In the genomic region with DNA sequence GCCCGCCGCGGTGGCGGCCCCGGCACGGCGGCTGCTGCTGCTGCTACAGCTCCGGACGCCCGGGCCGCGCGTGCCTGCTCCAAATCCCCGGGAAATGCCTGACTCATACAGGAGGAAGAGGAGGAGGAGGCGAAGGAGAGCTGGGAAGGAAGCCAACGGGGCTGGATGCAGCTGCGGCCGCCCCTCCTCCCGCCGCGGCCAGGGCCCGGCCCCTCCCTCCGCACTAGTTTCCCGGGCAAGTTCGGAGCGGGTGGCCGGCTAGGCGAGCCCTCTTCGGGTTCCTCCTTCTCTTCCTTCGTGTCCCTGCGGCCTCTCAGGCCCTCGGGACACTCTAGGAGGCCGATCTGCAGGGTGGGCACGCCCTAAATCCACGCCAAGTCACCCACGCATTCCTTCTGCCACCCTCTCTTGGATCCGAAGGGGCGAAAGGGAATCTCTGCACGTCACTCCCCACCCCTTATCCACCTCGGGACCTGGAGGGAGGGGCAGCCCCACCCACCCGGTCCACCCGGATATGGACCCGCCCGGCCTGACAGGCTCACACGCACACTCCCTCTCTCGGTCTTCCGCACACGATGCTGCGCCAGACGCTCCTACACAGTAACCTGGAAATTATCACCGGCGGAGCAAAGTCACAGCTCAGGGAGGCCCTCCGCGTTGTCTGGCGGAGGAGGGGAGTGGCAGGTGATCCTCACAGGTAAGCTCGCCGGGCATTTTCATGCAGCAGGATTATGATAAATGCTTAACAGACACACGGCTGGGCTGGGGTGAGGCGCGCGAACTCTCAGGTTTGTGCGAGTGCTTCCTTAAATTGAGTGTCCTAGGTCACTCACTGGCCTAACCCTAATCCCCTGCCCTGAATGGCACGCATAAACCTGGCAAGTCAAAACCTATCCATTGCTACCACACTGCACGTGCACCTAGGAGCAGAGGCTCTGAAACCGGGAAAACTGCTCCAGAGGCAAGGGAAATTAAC, we compare ENCODE assay signal across 1 cellular context.
A peak's percentile ranks its signal among the peaks of the same experiment; 100 is the strongest.
TF ChIP-seq lines count a peak whose summit lies in the region.

A gene with protein sequence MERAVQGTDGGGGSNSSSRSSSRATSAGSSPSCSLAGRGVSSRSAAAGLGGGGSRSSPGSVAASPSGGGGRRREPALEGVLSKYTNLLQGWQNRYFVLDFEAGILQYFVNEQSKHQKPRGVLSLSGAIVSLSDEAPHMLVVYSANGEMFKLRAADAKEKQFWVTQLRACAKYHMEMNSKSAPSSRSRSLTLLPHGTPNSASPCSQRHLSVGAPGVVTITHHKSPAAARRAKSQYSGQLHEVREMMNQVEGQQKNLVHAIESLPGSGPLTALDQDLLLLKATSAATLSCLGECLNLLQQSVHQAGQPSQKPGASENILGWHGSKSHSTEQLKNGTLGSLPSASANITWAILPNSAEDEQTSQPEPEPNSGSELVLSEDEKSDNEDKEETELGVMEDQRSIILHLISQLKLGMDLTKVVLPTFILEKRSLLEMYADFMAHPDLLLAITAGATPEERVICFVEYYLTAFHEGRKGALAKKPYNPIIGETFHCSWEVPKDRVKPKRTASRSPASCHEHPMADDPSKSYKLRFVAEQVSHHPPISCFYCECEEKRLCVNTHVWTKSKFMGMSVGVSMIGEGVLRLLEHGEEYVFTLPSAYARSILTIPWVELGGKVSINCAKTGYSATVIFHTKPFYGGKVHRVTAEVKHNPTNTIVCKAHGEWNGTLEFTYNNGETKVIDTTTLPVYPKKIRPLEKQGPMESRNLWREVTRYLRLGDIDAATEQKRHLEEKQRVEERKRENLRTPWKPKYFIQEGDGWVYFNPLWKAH (minus strand): TSS at position 57 of the 976 bp plus-strand sequence. CDS start 83 bp downstream, outside the sequence.
A gene (plus strand): TSS at position 545 of the 976 bp plus-strand sequence. CDS start 7,330 bp downstream, outside the sequence.

TF ChIP-seq in HepG2, 621 proteins besides CTCF, POLR2A, EP300 and RAD21 (continued from another document and continues in another):
- TF ChIP-seq, protein P1, sequence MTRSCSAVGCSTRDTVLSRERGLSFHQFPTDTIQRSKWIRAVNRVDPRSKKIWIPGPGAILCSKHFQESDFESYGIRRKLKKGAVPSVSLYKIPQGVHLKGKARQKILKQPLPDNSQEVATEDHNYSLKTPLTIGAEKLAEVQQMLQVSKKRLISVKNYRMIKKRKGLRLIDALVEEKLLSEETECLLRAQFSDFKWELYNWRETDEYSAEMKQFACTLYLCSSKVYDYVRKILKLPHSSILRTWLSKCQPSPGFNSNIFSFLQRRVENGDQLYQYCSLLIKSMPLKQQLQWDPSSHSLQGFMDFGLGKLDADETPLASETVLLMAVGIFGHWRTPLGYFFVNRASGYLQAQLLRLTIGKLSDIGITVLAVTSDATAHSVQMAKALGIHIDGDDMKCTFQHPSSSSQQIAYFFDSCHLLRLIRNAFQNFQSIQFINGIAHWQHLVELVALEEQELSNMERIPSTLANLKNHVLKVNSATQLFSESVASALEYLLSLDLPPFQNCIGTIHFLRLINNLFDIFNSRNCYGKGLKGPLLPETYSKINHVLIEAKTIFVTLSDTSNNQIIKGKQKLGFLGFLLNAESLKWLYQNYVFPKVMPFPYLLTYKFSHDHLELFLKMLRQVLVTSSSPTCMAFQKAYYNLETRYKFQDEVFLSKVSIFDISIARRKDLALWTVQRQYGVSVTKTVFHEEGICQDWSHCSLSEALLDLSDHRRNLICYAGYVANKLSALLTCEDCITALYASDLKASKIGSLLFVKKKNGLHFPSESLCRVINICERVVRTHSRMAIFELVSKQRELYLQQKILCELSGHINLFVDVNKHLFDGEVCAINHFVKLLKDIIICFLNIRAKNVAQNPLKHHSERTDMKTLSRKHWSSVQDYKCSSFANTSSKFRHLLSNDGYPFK (CRISPR knock-in tag; IDR thresholded peaks at IDR 0.05; ENCODE audit: borderline replicate concordance) = no peak
- TF ChIP-seq ARID2 (CRISPR knock-in tag; IDR thresholded peaks at IDR 0.05; ENCODE audit: borderline replicate concordance) (no peak), TAF15 (IDR thresholded peaks at IDR 0.05; ENCODE audit: low read depth, low read length, poor library complexity, severe bottlenecking) (no peak), TEAD2 (CRISPR knock-in tag; IDR thresholded peaks at IDR 0.05) (no peak), MIXL1 (CRISPR knock-in tag; IDR thresholded peaks at IDR 0.05) (no peak), ZMAT3 (CRISPR knock-in tag; conservative IDR thresholded peaks at IDR 0.05) (no peak), MTA3 (CRISPR knock-in tag; IDR thresholded peaks at IDR 0.05) (no peak), ZBTB42 (CRISPR knock-in tag; IDR thresholded peaks at IDR 0.05) (no peak), ZNF180 (CRISPR knock-in tag; IDR thresholded peaks at IDR 0.05; ENCODE audit: borderline replicate concordance, low read depth) (no peak), ZNF367 (CRISPR knock-in tag; IDR thresholded peaks at IDR 0.05; ENCODE audit: borderline replicate concordance) (no peak), ARHGAP35 (CRISPR knock-in tag; IDR thresholded peaks at IDR 0.05; ENCODE audit: borderline replicate concordance) (no peak), WIZ (CRISPR knock-in tag; IDR thresholded peaks at IDR 0.05) (no peak), DNMT3B (CRISPR knock-in tag; conservative IDR thresholded peaks at IDR 0.05) (no peak), ZNF879 (CRISPR knock-in tag; IDR thresholded peaks at IDR 0.05) (no peak), KLF12 (CRISPR knock-in tag; IDR thresholded peaks at IDR 0.05; ENCODE audit: borderline replicate concordance) (peak; percentile 76; the same call in 1 of the 2 replicates), HNF4A (CRISPR knock-in tag; IDR thresholded peaks at IDR 0.05) (peak; percentile 46), ATF7 (IDR thresholded peaks at IDR 0.05) (no peak), ATF7 (CRISPR knock-in tag; IDR thresholded peaks at IDR 0.05) (no peak), FOXP1 (IDR thresholded peaks at IDR 0.05) (no peak), FOXP1 (CRISPR knock-in tag; IDR thresholded peaks at IDR 0.05) (no peak), ELF3 (CRISPR knock-in tag; IDR thresholded peaks at IDR 0.05) (peak; percentile 29; the same call in 1 of the 2 replicates), ZNF160 (CRISPR knock-in tag; IDR thresholded peaks at IDR 0.05) (peak; percentile 13; the same call in 1 of the 2 replicates), ZNF558 (CRISPR knock-in tag; IDR thresholded peaks at IDR 0.05; ENCODE audit: borderline replicate concordance) (no peak; the same call in 1 of the 2 replicates), ZNF660 (CRISPR knock-in tag; IDR thresholded peaks at IDR 0.05; ENCODE audit: borderline replicate concordance, low read depth) (no peak), KLF9 (CRISPR knock-in tag; IDR thresholded peaks at IDR 0.05; ENCODE audit: low read depth) (no peak), ZBTB3 (CRISPR knock-in tag; IDR thresholded peaks at IDR 0.05; ENCODE audit: borderline replicate concordance, low read depth) (no peak)
- TF ChIP-seq, protein P2, sequence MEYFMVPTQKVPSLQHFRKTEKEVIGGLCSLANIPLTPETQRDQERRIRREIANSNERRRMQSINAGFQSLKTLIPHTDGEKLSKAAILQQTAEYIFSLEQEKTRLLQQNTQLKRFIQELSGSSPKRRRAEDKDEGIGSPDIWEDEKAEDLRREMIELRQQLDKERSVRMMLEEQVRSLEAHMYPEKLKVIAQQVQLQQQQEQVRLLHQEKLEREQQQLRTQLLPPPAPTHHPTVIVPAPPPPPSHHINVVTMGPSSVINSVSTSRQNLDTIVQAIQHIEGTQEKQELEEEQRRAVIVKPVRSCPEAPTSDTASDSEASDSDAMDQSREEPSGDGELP (IDR thresholded peaks at IDR 0.05; ENCODE audit: borderline replicate concordance, low read depth) = no peak
- TF ChIP-seq, protein P3, sequence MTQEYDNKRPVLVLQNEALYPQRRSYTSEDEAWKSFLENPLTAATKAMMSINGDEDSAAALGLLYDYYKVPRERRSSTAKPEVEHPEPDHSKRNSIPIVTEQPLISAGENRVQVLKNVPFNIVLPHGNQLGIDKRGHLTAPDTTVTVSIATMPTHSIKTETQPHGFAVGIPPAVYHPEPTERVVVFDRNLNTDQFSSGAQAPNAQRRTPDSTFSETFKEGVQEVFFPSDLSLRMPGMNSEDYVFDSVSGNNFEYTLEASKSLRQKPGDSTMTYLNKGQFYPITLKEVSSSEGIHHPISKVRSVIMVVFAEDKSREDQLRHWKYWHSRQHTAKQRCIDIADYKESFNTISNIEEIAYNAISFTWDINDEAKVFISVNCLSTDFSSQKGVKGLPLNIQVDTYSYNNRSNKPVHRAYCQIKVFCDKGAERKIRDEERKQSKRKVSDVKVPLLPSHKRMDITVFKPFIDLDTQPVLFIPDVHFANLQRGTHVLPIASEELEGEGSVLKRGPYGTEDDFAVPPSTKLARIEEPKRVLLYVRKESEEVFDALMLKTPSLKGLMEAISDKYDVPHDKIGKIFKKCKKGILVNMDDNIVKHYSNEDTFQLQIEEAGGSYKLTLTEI (CRISPR knock-in tag; conservative IDR thresholded peaks at IDR 0.05) = no peak
- TF ChIP-seq, protein P4, sequence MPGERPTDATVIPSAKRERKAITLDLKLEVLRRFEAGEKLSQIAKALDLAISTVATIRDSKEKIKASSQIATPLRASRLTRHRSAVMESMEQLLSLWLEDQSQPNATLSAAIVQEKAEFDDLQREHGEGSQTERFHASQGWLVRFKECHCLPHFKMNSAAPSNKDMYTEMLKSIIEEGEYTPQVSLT (CRISPR knock-in tag; IDR thresholded peaks at IDR 0.05; ENCODE audit: borderline replicate concordance, low read depth) = no peak
- TF ChIP-seq, protein P5, sequence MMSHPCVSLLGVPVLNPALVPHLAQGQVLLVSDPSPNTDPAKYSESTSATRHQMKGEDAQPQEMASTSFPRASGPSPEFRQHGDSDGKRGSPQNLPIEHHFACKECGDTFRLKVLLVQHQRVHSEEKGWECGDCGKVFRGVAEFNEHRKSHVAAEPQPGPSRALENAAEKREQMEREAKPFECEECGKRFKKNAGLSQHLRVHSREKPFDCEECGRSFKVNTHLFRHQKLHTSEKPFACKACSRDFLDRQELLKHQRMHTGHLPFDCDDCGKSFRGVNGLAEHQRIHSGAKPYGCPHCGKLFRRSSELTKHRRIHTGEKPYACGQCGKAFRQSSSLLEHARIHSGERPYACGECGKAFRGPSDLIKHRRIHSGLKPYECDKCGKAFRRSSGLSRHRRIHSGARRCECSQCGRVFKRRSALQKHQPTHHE (CRISPR knock-in tag; IDR thresholded peaks at IDR 0.05; ENCODE audit: borderline replicate concordance) = no peak
- TF ChIP-seq, protein P6, sequence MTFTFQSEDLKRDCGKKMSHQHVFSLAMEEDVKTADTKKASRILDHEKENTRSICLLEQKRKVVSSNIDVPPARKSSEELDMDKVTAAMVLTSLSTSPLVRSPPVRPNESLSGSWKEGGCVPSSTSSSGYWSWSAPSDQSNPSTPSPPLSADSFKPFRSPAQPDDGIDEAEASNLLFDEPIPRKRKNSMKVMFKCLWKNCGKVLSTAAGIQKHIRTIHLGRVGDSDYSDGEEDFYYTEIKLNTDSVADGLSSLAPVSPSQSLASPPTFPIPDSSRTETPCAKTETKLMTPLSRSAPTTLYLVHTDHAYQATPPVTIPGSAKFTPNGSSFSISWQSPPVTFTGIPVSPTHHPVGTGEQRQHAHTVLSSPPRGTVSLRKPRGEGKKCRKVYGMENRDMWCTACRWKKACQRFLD (CRISPR knock-in tag; IDR thresholded peaks at IDR 0.05; ENCODE audit: borderline replicate concordance) = no peak
- TF ChIP-seq, protein P7, sequence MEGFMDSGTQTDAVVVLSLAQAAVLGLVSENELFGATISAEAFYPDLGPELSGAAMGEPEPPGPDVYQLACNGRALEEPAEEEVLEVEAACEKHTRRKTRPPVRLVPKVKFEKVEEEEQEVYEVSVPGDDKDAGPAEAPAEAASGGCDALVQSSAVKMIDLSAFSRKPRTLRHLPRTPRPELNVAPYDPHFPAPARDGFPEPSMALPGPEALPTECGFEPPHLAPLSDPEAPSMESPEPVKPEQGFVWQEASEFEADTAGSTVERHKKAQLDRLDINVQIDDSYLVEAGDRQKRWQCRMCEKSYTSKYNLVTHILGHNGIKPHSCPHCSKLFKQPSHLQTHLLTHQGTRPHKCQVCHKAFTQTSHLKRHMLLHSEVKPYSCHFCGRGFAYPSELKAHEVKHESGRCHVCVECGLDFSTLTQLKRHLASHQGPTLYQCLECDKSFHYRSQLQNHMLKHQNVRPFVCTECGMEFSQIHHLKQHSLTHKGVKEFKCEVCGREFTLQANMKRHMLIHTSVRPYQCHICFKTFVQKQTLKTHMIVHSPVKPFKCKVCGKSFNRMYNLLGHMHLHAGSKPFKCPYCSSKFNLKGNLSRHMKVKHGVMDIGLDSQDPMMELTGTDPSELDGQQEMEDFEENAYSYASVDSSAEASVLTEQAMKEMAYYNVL (CRISPR knock-in tag; IDR thresholded peaks at IDR 0.05; ENCODE audit: borderline replicate concordance) = 0 out of 2 replicates have a peak, but pooled peaks have one; percentile 32
- TF ChIP-seq, protein P8, sequence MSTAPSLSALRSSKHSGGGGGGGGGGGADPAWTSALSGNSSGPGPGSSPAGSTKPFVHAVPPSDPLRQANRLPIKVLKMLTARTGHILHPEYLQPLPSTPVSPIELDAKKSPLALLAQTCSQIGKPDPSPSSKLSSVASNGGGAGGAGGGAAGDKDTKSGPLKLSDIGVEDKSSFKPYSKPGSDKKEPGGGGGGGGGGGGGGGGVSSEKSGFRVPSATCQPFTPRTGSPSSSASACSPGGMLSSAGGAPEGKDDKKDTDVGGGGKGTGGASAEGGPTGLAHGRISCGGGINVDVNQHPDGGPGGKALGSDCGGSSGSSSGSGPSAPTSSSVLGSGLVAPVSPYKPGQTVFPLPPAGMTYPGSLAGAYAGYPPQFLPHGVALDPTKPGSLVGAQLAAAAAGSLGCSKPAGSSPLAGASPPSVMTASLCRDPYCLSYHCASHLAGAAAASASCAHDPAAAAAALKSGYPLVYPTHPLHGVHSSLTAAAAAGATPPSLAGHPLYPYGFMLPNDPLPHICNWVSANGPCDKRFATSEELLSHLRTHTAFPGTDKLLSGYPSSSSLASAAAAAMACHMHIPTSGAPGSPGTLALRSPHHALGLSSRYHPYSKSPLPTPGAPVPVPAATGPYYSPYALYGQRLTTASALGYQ (CRISPR knock-in tag; IDR thresholded peaks at IDR 0.05) = peak; percentile 55; the same call in 1 of the 2 replicates
- TF ChIP-seq, protein P9, sequence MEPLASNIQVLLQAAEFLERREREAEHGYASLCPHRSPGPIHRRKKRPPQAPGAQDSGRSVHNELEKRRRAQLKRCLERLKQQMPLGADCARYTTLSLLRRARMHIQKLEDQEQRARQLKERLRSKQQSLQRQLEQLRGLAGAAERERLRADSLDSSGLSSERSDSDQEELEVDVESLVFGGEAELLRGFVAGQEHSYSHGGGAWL (CRISPR knock-in tag; IDR thresholded peaks at IDR 0.05) = no peak
- TF ChIP-seq, protein P10, sequence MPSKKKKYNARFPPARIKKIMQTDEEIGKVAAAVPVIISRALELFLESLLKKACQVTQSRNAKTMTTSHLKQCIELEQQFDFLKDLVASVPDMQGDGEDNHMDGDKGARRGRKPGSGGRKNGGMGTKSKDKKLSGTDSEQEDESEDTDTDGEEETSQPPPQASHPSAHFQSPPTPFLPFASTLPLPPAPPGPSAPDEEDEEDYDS (CRISPR knock-in tag; IDR thresholded peaks at IDR 0.05) = 0 out of 2 replicates have a peak, but pooled peaks have one; percentile 22
- TF ChIP-seq, protein P11, sequence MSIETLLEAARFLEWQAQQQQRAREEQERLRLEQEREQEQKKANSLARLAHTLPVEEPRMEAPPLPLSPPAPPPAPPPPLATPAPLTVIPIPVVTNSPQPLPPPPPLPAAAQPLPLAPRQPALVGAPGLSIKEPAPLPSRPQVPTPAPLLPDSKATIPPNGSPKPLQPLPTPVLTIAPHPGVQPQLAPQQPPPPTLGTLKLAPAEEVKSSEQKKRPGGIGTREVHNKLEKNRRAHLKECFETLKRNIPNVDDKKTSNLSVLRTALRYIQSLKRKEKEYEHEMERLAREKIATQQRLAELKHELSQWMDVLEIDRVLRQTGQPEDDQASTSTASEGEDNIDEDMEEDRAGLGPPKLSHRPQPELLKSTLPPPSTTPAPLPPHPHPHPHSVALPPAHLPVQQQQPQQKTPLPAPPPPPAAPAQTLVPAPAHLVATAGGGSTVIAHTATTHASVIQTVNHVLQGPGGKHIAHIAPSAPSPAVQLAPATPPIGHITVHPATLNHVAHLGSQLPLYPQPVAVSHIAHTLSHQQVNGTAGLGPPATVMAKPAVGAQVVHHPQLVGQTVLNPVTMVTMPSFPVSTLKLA (IDR thresholded peaks at IDR 0.05) = no peak
